Comparison of ENCODE assay signal across 23 cellular contexts in the genomic region with DNA sequence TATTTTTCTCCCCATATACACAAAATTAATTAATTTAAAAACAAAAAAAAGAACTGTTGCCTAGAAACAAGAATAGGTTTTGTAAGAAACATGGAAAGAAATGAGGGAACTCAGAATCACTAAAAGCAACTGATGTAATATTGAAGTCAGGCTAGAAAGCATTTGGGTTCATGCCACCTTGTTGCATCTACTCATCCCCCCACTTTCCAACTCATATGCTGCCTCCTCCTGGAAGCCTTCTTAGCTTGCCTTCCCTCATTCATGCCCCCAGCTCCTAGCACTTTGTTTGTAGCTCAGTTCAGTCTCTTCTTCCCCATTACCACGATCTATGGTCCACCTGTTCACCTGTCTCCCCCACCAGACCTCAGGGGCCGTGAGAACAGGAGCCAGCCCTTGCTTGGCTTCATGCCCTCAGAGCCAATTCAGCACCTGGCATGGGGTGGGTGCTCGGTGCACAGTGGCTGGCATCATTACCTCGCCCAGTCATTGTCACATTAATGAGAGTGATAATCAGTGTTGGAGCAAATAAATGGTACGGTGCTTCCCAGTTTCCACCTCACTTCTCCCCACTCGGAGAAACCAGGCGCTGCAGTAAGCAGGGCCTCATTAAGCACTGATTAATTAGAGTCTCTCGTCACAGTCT.
"Had no signal": no experiment of that assay in that cellular context is flagged by ENCODE, and none has a peak within 500 bp of the region (broad histone marks: within the 10 kb centered on the region; RNA-seq: fewer than 3 reads in every experiment).

No MANE protein-coding gene starts in this region.

- H3K36me3 Mint-ChIP-seq: activated naive CD4-positive, alpha-beta T cell treated with anti-CD3 and anti-CD28 coated beads, Interleukin-2, amount 50 U/mL, for 24 hours; memory B cell; stimulated activated effector memory CD8-positive, alpha-beta T cell treated with anti-CD3 and anti-CD28 coated beads, Interleukin-12 subunit alpha, Interleukin-12 subunit beta, amount 100 ng/mL, for 72 hours had no signal

- DNase-seq: activated B cell treated with CpG ODN at 0.5 μM for 24 hours; activated CD4-positive, alpha-beta T cell treated with anti-CD3 and anti-CD28 coated beads for 36 hours; activated CD4-positive, alpha-beta T cell treated with anti-CD3 and anti-CD28 coated beads, Interleukin-2, amount 50 U/mL, for 4 hours; activated CD8-positive, alpha-beta memory T cell treated with anti-CD3 and anti-CD28 coated beads, Interleukin-2, amount 50 U/mL, for 4 hours; activated T-cell treated with anti-CD3 and anti-CD28 coated beads, Interleukin-2, amount 50 U/mL, for 48 hours; esophagus squamous epithelium; hypothalamus; mucosa of descending colon; stimulated activated CD4-positive, alpha-beta T cell treated with anti-CD3 and anti-CD28 coated beads, Interleukin-2, amount 100 ng/mL, for 24 hours; stimulated activated naive CD8-positive, alpha-beta T cell treated with anti-CD3 and anti-CD28 coated beads, Interleukin-15, amount 100 ng/mL, for 72 hours; T1000 had no signal

- H3K36me3 ChIP-seq: adrenal gland, ascending aorta, esophagus squamous epithelium, gastroesophageal sphincter, tibial artery had no signal

- H3K27me3 Mint-ChIP-seq: activated B cell treated with CpG ODN at 0.5 μM for 24 hours; activated naive CD4-positive, alpha-beta T cell treated with anti-CD3 and anti-CD28 coated beads, Interleukin-2, amount 50 U/mL, for 24 hours had no signal

- H3K4me1 ChIP-seq: adrenal gland had no signal

- ATAC-seq: activated CD4-positive, alpha-beta T cell treated with anti-CD3 and anti-CD28 coated beads for 36 hours; gastroesophageal sphincter; left colon; mucosa of descending colon; stimulated activated effector memory CD8-positive, alpha-beta T cell treated with anti-CD3 and anti-CD28 coated beads, Interleukin-12 subunit alpha, Interleukin-12 subunit beta, amount 100 ng/mL, for 72 hours; stimulated activated naive CD8-positive, alpha-beta T cell treated with anti-CD3 and anti-CD28 coated beads, Interleukin-15, amount 100 ng/mL, for 72 hours had no signal

- H3K9me3 ChIP-seq: adrenal gland, ascending aorta, esophagus squamous epithelium, gastroesophageal sphincter, mucosa of descending colon had no signal

- H3K4me3 Mint-ChIP-seq: activated B cell treated with CpG ODN at 0.5 μM for 24 hours; activated CD4-positive, alpha-beta T cell treated with anti-CD3 and anti-CD28 coated beads for 36 hours; activated naive CD4-positive, alpha-beta T cell treated with anti-CD3 and anti-CD28 coated beads, Interleukin-2, amount 50 U/mL, for 24 hours; central memory CD8-positive, alpha-beta T cell; memory B cell; neural crest cell; stimulated activated effector memory CD8-positive, alpha-beta T cell treated with anti-CD3 and anti-CD28 coated beads, Interleukin-12 subunit alpha, Interleukin-12 subunit beta, amount 100 ng/mL, for 72 hours; stimulated activated naive CD8-positive, alpha-beta T cell treated with anti-CD3 and anti-CD28 coated beads, Interleukin-15, amount 100 ng/mL, for 72 hours had no signal

- H3K4me3 ChIP-seq: adrenal gland, ascending aorta, dorsolateral prefrontal cortex, esophagus squamous epithelium, gastroesophageal sphincter, mucosa of descending colon, tibial artery had no signal

- H3K27ac ChIP-seq: adrenal gland, ascending aorta, dorsolateral prefrontal cortex, esophagus squamous epithelium, gastroesophageal sphincter, tibial artery had no signal

- H3K27ac Mint-ChIP-seq: activated B cell treated with CpG ODN at 0.5 μM for 24 hours; activated CD4-positive, alpha-beta T cell treated with anti-CD3 and anti-CD28 coated beads for 36 hours; activated naive CD4-positive, alpha-beta T cell treated with anti-CD3 and anti-CD28 coated beads, Interleukin-2, amount 50 U/mL, for 24 hours; memory B cell; progenitor cell of endocrine pancreas; stimulated activated effector memory CD8-positive, alpha-beta T cell treated with anti-CD3 and anti-CD28 coated beads, Interleukin-12 subunit alpha, Interleukin-12 subunit beta, amount 100 ng/mL, for 72 hours had no signal

- H3K27me3 ChIP-seq: adrenal gland, ascending aorta, dorsolateral prefrontal cortex, esophagus squamous epithelium, tibial artery had no signal

- H3K9me3 Mint-ChIP-seq: activated B cell treated with CpG ODN at 0.5 μM for 24 hours; activated naive CD4-positive, alpha-beta T cell treated with anti-CD3 and anti-CD28 coated beads, Interleukin-2, amount 50 U/mL, for 24 hours; central memory CD8-positive, alpha-beta T cell; memory B cell; neural crest cell; stimulated activated effector memory CD8-positive, alpha-beta T cell treated with anti-CD3 and anti-CD28 coated beads, Interleukin-12 subunit alpha, Interleukin-12 subunit beta, amount 100 ng/mL, for 72 hours; stimulated activated naive CD8-positive, alpha-beta T cell treated with anti-CD3 and anti-CD28 coated beads, Interleukin-15, amount 100 ng/mL, for 72 hours had no signal

- H3K4me1 Mint-ChIP-seq: activated B cell treated with CpG ODN at 0.5 μM for 24 hours; activated CD4-positive, alpha-beta T cell treated with anti-CD3 and anti-CD28 coated beads for 36 hours; activated naive CD4-positive, alpha-beta T cell treated with anti-CD3 and anti-CD28 coated beads, Interleukin-2, amount 50 U/mL, for 24 hours; central memory CD8-positive, alpha-beta T cell; memory B cell; neural crest cell; stimulated activated effector memory CD8-positive, alpha-beta T cell treated with anti-CD3 and anti-CD28 coated beads, Interleukin-12 subunit alpha, Interleukin-12 subunit beta, amount 100 ng/mL, for 72 hours; stimulated activated naive CD8-positive, alpha-beta T cell treated with anti-CD3 and anti-CD28 coated beads, Interleukin-15, amount 100 ng/mL, for 72 hours had no signal
